In genomic region chr5:95042040-95042439, GRCh38 we compare ENCODE assay signal across 1 cellular context.
TF ChIP-seq lines count a peak whose summit lies in the region.

No MANE protein-coding gene starts in this region.

TF ChIP-seq in HEK293, 187 proteins besides CTCF, POLR2A, EP300 and RAD21 (continued from another document and continues in another):
- no peak for TF ChIP-seq RBAK (tag by site-specific recombination; IDR thresholded peaks at IDR 0.05)
- TF ChIP-seq ZBTB10 (tag by site-specific recombination; IDR thresholded peaks at IDR 0.05): no peak
- no peak for TF ChIP-seq ZNF623 (tag by site-specific recombination; IDR thresholded peaks at IDR 0.05)
- TF ChIP-seq AEBP2 (tag by site-specific recombination; IDR thresholded peaks at IDR 0.05; ENCODE audit: borderline replicate concordance): no peak
- TF ChIP-seq ZNF621 (tag by site-specific recombination; IDR thresholded peaks at IDR 0.05): no peak
- TF ChIP-seq ZNF138 (tag by site-specific recombination; IDR thresholded peaks at IDR 0.05; ENCODE audit: borderline replicate concordance): no peak
- no peak for TF ChIP-seq ZSCAN5A (tag by site-specific recombination; IDR thresholded peaks at IDR 0.05)
- TF ChIP-seq ZNF324 (tag by site-specific recombination; IDR thresholded peaks at IDR 0.05): no peak
- TF ChIP-seq PATZ1 (tag by site-specific recombination; IDR thresholded peaks at IDR 0.05): no peak
- TF ChIP-seq ZBTB17 (tag by site-specific recombination; IDR thresholded peaks at IDR 0.05): peak; percentile 51
- no peak for TF ChIP-seq ZNF510 (tag by site-specific recombination; IDR thresholded peaks at IDR 0.05; ENCODE audit: insufficient replicate concordance)
- TF ChIP-seq ZNF76 (tag by site-specific recombination; IDR thresholded peaks at IDR 0.05; ENCODE audit: borderline replicate concordance, low read depth): no peak
- no peak for TF ChIP-seq ELK4 (IDR thresholded peaks at IDR 0.05; ENCODE audit: borderline replicate concordance, low read depth, low read length)
- TF ChIP-seq SP7 (tag by site-specific recombination; IDR thresholded peaks at IDR 0.05): peak; percentile 90
- 0 out of 2 replicates have a peak, but pooled peaks have one; percentile 7 for TF ChIP-seq ZNF654 (tag by site-specific recombination; IDR thresholded peaks at IDR 0.05; ENCODE audit: low read depth)
- no peak for TF ChIP-seq ZNF473 (tag by site-specific recombination; IDR thresholded peaks at IDR 0.05)
- peak; percentile 74; the same call in 1 of the 2 replicates for TF ChIP-seq OVOL3 (tag by site-specific recombination; IDR thresholded peaks at IDR 0.05)
- no peak for TF ChIP-seq ZNF426 (tag by site-specific recombination; IDR thresholded peaks at IDR 0.05)
- no peak for TF ChIP-seq ZBTB20 (tag by site-specific recombination; IDR thresholded peaks at IDR 0.05)
- no peak for TF ChIP-seq ZNF350 (tag by site-specific recombination; IDR thresholded peaks at IDR 0.05)
- TF ChIP-seq ZSCAN18 (tag by site-specific recombination; IDR thresholded peaks at IDR 0.05): no peak
- no peak for TF ChIP-seq TCF7L2 (IDR thresholded peaks at IDR 0.05; ENCODE audit: borderline replicate concordance, low read depth, low read length)
- TF ChIP-seq ZBTB48 (tag by site-specific recombination; IDR thresholded peaks at IDR 0.05): no peak
- no peak for TF ChIP-seq ZFP37 (tag by site-specific recombination; IDR thresholded peaks at IDR 0.05)
- peak; percentile 37; the same call in 1 of the 2 replicates for TF ChIP-seq ZBTB21 (tag by site-specific recombination; IDR thresholded peaks at IDR 0.05)
- TF ChIP-seq INSM2 (tag by site-specific recombination; IDR thresholded peaks at IDR 0.05): peak; percentile 64; the same call in 1 of the 2 replicates
- no peak for TF ChIP-seq ZNF560 (tag by site-specific recombination; IDR thresholded peaks at IDR 0.05; ENCODE audit: borderline replicate concordance)
- TF ChIP-seq ZNF677 (tag by site-specific recombination; IDR thresholded peaks at IDR 0.05): no peak
- no peak for TF ChIP-seq ZNF292 (tag by site-specific recombination; IDR thresholded peaks at IDR 0.05; ENCODE audit: borderline replicate concordance, low read depth)
- TF ChIP-seq TSHZ1 (tag by site-specific recombination; IDR thresholded peaks at IDR 0.05; ENCODE audit: borderline replicate concordance): 0 out of 2 replicates have a peak, but pooled peaks have one; percentile 17
- TF ChIP-seq HOXA7 (CRISPR knock-in tag; IDR thresholded peaks at IDR 0.05; ENCODE audit: borderline replicate concordance): no peak
- peak; percentile 18; the same call in 1 of the 2 replicates for TF ChIP-seq SP2 (tag by site-specific recombination; IDR thresholded peaks at IDR 0.05)
- peak; percentile 39; the same call in 1 of the 2 replicates for TF ChIP-seq ZNF449 (tag by site-specific recombination; IDR thresholded peaks at IDR 0.05)
- no peak for TF ChIP-seq ZNF501 (tag by site-specific recombination; IDR thresholded peaks at IDR 0.05)
- TF ChIP-seq TRIM28 (IDR thresholded peaks at IDR 0.05; ENCODE audit: borderline replicate concordance, low read length): no peak
- 0 out of 2 replicates have a peak, but pooled peaks have one; percentile 15 for TF ChIP-seq ZNF18 (tag by site-specific recombination; IDR thresholded peaks at IDR 0.05)
